19 cellular contexts compared by ENCODE assay signal in genomic region chr1:169909499-169909898, GRCh38.
"Had no signal": no experiment of that assay in that cellular context is flagged by ENCODE, and none has a peak within 500 bp of the region (broad histone marks: within the 10 kb centered on the region; RNA-seq: fewer than 3 reads in every experiment).

No MANE protein-coding gene starts in this region.

- H3K27ac Mint-ChIP-seq: activated CD4-positive, alpha-beta T cell treated with anti-CD3 and anti-CD28 coated beads for 36 hours; activated naive CD8-positive, alpha-beta T cell treated with anti-CD3 and anti-CD28 coated beads, Interleukin-2, amount 10 ng/mL, durations not matched to agents 7 days and 5 days had no signal

- H3K4me3 ChIP-seq: adrenal gland had no signal

- H3K27ac ChIP-seq: adrenal gland, WERI-Rb-1 had no signal

- DNase-seq: activated CD4-positive, alpha-beta T cell treated with anti-CD3 and anti-CD28 coated beads for 36 hours; activated CD4-positive, alpha-beta T cell treated with anti-CD3 and anti-CD28 coated beads, Interleukin-2, amount 50 U/mL, for 1 hour; activated CD8-positive, alpha-beta T cell treated with anti-CD3 and anti-CD28 coated beads, Interleukin-2, amount 10 ng/mL, durations not matched to agents 7 days and 5 days; activated naive CD4-positive, alpha-beta T cell treated with anti-CD3 and anti-CD28 coated beads, Interleukin-2, amount 50 U/mL, for 16 hours; activated naive CD8-positive, alpha-beta T cell treated with anti-CD3 and anti-CD28 coated beads, Interleukin-2, amount 10 ng/mL, durations not matched to agents 7 days and 5 days; activated T-cell treated with anti-CD3 and anti-CD28 coated beads, Interleukin-2, amount 50 U/mL, for 48 hours; adrenal gland; anterior cingulate cortex; cerebellar nuclear complex; KBM-7; NCI-H1048; NCI-H1930; NCI-H2171; NCI-H2227 treated with DMSO at 0.1 percent for 48 hours; NCI-H446 treated with DMSO at 0.1 percent for 48 hours; NCI-H524 treated with DMSO at 0.1 percent for 48 hours; NCI-H748 treated with DMSO at 0.1 percent for 48 hours; SIG-M5; WERI-Rb-1 had no signal

- H3K27me3 Mint-ChIP-seq: activated CD4-positive, alpha-beta T cell treated with anti-CD3 and anti-CD28 coated beads for 36 hours; activated naive CD8-positive, alpha-beta T cell treated with anti-CD3 and anti-CD28 coated beads, Interleukin-2, amount 10 ng/mL, durations not matched to agents 7 days and 5 days had no signal

- H3K27me3 ChIP-seq: adrenal gland had no signal

- H3K4me3 Mint-ChIP-seq: activated CD4-positive, alpha-beta T cell treated with anti-CD3 and anti-CD28 coated beads for 36 hours; activated CD8-positive, alpha-beta T cell treated with anti-CD3 and anti-CD28 coated beads, Interleukin-2, amount 10 ng/mL, durations not matched to agents 7 days and 5 days; activated naive CD8-positive, alpha-beta T cell treated with anti-CD3 and anti-CD28 coated beads, Interleukin-2, amount 10 ng/mL, durations not matched to agents 7 days and 5 days had no signal

- H3K9me3 ChIP-seq: adrenal gland had no signal

- H3K36me3 Mint-ChIP-seq: activated naive CD8-positive, alpha-beta T cell treated with anti-CD3 and anti-CD28 coated beads, Interleukin-2, amount 10 ng/mL, durations not matched to agents 7 days and 5 days had no signal

- H3K36me3 ChIP-seq: adrenal gland, WERI-Rb-1 had no signal
